In the genomic region with DNA sequence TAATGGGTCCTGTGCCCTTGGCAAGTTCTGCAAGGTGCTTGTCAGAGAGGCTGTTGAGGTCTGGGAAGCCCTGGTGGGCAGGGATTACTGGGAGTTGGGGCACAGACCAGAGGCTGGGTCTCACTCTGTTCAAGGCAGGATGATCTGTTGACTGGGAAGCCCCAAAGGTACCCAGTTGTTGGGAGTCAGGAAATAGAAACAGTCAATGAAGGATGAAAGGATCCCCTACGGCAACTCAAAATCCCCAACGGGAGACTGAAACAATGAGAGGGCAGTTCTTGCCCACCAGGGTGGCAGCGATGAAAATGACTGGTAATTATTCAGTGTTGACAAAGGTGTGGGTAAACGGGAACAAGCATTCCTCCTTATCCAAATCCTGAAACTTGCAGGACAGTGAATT, we compare ENCODE assay signal across 2 cellular contexts.
A peak's percentile ranks its signal among the peaks of the same experiment; 100 is the strongest.
TF ChIP-seq lines count a peak whose summit lies in the region.

No MANE protein-coding gene starts in this region.

TF ChIP-seq in GM23338, 12 proteins besides CTCF, POLR2A, EP300 and RAD21:
- TF ChIP-seq CREB1 (CRISPR knock-in tag; IDR thresholded peaks at IDR 0.05; ENCODE audit: low read depth): no peak
- no peak for TF ChIP-seq ZNF331 (CRISPR knock-in tag; IDR thresholded peaks at IDR 0.05; ENCODE audit: low read depth)
- TF ChIP-seq EZH2phosphoT487 (IDR thresholded peaks at IDR 0.05; ENCODE audit: unreplicated experiment): no peak
- TF ChIP-seq, protein P1, sequence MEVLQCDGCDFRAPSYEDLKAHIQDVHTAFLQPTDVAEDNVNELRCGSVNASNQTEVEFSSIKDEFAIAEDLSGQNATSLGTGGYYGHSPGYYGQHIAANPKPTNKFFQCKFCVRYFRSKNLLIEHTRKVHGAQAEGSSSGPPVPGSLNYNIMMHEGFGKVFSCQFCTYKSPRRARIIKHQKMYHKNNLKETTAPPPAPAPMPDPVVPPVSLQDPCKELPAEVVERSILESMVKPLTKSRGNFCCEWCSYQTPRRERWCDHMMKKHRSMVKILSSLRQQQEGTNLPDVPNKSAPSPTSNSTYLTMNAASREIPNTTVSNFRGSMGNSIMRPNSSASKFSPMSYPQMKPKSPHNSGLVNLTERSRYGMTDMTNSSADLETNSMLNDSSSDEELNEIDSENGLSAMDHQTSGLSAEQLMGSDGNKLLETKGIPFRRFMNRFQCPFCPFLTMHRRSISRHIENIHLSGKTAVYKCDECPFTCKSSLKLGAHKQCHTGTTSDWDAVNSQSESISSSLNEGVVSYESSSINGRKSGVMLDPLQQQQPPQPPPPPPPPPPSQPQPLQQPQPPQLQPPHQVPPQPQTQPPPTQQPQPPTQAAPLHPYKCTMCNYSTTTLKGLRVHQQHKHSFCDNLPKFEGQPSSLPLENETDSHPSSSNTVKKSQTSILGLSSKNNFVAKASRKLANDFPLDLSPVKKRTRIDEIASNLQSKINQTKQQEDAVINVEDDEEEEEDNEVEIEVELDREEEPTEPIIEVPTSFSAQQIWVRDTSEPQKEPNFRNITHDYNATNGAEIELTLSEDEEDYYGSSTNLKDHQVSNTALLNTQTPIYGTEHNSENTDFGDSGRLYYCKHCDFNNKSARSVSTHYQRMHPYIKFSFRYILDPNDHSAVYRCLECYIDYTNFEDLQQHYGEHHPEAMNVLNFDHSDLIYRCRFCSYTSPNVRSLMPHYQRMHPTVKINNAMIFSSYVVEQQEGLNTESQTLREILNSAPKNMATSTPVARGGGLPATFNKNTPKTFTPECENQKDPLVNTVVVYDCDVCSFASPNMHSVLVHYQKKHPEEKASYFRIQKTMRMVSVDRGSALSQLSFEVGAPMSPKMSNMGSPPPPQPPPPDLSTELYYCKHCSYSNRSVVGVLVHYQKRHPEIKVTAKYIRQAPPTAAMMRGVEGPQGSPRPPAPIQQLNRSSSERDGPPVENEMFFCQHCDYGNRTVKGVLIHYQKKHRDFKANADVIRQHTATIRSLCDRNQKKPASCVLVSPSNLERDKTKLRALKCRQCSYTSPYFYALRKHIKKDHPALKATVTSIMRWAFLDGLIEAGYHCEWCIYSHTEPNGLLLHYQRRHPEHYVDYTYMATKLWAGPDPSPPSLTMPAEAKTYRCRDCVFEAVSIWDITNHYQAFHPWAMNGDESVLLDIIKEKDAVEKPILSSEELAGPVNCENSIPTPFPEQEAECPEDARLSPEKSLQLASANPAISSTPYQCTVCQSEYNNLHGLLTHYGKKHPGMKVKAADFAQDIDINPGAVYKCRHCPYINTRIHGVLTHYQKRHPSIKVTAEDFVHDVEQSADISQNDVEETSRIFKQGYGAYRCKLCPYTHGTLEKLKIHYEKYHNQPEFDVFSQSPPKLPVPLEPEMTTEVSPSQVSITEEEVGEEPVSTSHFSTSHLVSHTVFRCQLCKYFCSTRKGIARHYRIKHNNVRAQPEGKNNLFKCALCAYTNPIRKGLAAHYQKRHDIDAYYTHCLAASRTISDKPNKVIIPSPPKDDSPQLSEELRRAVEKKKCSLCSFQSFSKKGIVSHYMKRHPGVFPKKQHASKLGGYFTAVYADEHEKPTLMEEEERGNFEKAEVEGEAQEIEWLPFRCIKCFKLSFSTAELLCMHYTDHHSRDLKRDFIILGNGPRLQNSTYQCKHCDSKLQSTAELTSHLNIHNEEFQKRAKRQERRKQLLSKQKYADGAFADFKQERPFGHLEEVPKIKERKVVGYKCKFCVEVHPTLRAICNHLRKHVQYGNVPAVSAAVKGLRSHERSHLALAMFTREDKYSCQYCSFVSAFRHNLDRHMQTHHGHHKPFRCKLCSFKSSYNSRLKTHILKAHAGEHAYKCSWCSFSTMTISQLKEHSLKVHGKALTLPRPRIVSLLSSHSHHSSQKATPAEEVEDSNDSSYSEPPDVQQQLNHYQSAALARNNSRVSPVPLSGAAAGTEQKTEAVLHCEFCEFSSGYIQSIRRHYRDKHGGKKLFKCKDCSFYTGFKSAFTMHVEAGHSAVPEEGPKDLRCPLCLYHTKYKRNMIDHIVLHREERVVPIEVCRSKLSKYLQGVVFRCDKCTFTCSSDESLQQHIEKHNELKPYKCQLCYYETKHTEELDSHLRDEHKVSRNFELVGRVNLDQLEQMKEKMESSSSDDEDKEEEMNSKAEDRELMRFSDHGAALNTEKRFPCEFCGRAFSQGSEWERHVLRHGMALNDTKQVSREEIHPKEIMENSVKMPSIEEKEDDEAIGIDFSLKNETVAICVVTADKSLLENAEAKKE (CRISPR knock-in tag; IDR thresholded peaks at IDR 0.05): no peak
- TF ChIP-seq POLR2AphosphoS5 (IDR thresholded peaks at IDR 0.05; ENCODE audit: low read depth): no peak
- no peak for TF ChIP-seq EZH2 (IDR thresholded peaks at IDR 0.05; ENCODE audit: low read depth, unreplicated experiment)
- TF ChIP-seq, protein P2, sequence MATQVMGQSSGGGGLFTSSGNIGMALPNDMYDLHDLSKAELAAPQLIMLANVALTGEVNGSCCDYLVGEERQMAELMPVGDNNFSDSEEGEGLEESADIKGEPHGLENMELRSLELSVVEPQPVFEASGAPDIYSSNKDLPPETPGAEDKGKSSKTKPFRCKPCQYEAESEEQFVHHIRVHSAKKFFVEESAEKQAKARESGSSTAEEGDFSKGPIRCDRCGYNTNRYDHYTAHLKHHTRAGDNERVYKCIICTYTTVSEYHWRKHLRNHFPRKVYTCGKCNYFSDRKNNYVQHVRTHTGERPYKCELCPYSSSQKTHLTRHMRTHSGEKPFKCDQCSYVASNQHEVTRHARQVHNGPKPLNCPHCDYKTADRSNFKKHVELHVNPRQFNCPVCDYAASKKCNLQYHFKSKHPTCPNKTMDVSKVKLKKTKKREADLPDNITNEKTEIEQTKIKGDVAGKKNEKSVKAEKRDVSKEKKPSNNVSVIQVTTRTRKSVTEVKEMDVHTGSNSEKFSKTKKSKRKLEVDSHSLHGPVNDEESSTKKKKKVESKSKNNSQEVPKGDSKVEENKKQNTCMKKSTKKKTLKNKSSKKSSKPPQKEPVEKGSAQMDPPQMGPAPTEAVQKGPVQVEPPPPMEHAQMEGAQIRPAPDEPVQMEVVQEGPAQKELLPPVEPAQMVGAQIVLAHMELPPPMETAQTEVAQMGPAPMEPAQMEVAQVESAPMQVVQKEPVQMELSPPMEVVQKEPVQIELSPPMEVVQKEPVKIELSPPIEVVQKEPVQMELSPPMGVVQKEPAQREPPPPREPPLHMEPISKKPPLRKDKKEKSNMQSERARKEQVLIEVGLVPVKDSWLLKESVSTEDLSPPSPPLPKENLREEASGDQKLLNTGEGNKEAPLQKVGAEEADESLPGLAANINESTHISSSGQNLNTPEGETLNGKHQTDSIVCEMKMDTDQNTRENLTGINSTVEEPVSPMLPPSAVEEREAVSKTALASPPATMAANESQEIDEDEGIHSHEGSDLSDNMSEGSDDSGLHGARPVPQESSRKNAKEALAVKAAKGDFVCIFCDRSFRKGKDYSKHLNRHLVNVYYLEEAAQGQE (IDR thresholded peaks at IDR 0.05; ENCODE audit: unreplicated experiment): no peak
- no peak for TF ChIP-seq NANOG (IDR thresholded peaks at IDR 0.05; ENCODE audit: borderline replicate concordance)

TF ChIP-seq in H1, 55 proteins besides CTCF, POLR2A, EP300 and RAD21:
- TF ChIP-seq BACH1 (IDR thresholded peaks at IDR 0.05; ENCODE audit: low read length) (0 out of 2 replicates have a peak, but pooled peaks have one; percentile 23), CHD2 (IDR thresholded peaks at IDR 0.05; ENCODE audit: low read length) (no peak)
